21 cellular contexts compared by ENCODE assay signal in the genomic region with DNA sequence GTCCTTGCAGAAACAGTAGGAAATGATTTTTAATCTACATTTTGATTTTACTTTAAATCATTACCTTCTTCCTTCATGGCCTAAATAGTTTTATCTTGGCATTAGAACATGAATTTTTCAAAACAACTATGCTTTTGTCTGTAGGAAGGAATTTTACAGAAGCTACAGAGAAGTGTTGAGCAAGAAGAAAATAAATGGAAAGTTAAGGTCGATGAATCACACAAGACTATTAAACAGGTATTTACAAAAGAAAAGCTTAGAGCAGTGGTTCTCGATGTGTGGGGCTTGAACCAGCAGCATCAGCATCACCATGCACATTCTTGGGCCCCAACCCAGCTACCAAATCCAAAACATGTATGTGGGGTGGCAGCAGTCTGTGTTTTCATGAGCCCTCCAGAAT.
"Had no signal": no experiment of that assay in that cellular context is flagged by ENCODE, and none has a peak within 500 bp of the region (broad histone marks: within the 10 kb centered on the region; RNA-seq: fewer than 3 reads in every experiment).

No MANE protein-coding gene starts in this region.

- H3K4me3 Mint-ChIP-seq: activated CD4-positive, alpha-beta T cell treated with anti-CD3 and anti-CD28 coated beads, Interleukin-2, amount 10 ng/mL, durations not matched to agents 24 days and 14 days; activated CD8-positive, alpha-beta T cell treated with anti-CD3 and anti-CD28 coated beads for 36 hours; activated naive CD4-positive, alpha-beta T cell treated with anti-CD3 and anti-CD28 coated beads for 36 hours; activated naive CD8-positive, alpha-beta T cell treated with anti-CD3 and anti-CD28 coated beads, Interleukin-2, amount 50 U/mL, for 24 hours; endodermal cell; T-cell had no signal

- H3K4me1 Mint-ChIP-seq: activated naive CD8-positive, alpha-beta T cell treated with anti-CD3 and anti-CD28 coated beads, Interleukin-2, amount 50 U/mL, for 24 hours; endodermal cell; T-cell had no signal

- H3K27me3 ChIP-seq: ascending aorta, cardiac muscle cell, left lung, upper lobe of left lung had no signal

- H3K27ac Mint-ChIP-seq: activated CD4-positive, alpha-beta T cell treated with anti-CD3 and anti-CD28 coated beads, Interleukin-2, amount 10 ng/mL, durations not matched to agents 24 days and 14 days; activated CD8-positive, alpha-beta T cell treated with anti-CD3 and anti-CD28 coated beads for 36 hours; activated naive CD4-positive, alpha-beta T cell treated with anti-CD3 and anti-CD28 coated beads for 36 hours; activated naive CD8-positive, alpha-beta T cell treated with anti-CD3 and anti-CD28 coated beads, Interleukin-2, amount 50 U/mL, for 24 hours; activated T-helper 2 cell treated with anti-CD3 and anti-CD28 coated beads, Interferon-gamma antibody, Interleukin-2, Interleukin-4, amounts not matched to agents 10 μg/mL and 5 μg/mL and 100 μg/mL, durations not matched to agents 14 hours and 24 hours and 36 hours; endodermal cell; T-cell had no signal

- H3K4me1 ChIP-seq: ascending aorta, left lung, upper lobe of left lung had no signal

- ATAC-seq: activated CD8-positive, alpha-beta T cell treated with anti-CD3 and anti-CD28 coated beads for 36 hours; activated naive CD8-positive, alpha-beta T cell treated with anti-CD3 and anti-CD28 coated beads, Interleukin-2, amount 50 U/mL, for 24 hours; left lung; SK-N-SH treated with all-trans-retinoic acid at 6 μM for 48 hours; T-cell had no signal

- H3K27me3 Mint-ChIP-seq: activated CD4-positive, alpha-beta T cell treated with anti-CD3 and anti-CD28 coated beads, Interleukin-2, amount 10 ng/mL, durations not matched to agents 24 days and 14 days; activated CD8-positive, alpha-beta T cell treated with anti-CD3 and anti-CD28 coated beads for 36 hours; activated naive CD8-positive, alpha-beta T cell treated with anti-CD3 and anti-CD28 coated beads, Interleukin-2, amount 50 U/mL, for 24 hours; T-cell had no signal

- H3K4me3 ChIP-seq: ascending aorta, cardiac muscle cell, left lung, skin epidermis, thoracic aorta, upper lobe of left lung had no signal

- H3K27ac ChIP-seq: ascending aorta, epithelial cell of prostate, left lung, skin epidermis, thoracic aorta, upper lobe of left lung had no signal

- DNase-seq: activated CD4-positive, alpha-beta T cell treated with anti-CD3 and anti-CD28 coated beads, Interleukin-2, amount 10 ng/mL, durations not matched to agents 24 days and 14 days; activated CD4-positive, CD25-positive, alpha-beta regulatory T cell; activated CD8-positive, alpha-beta T cell treated with anti-CD3 and anti-CD28 coated beads for 36 hours; activated naive CD4-positive, alpha-beta T cell treated with anti-CD3 and anti-CD28 coated beads for 36 hours; activated naive CD8-positive, alpha-beta T cell treated with anti-CD3 and anti-CD28 coated beads, Interleukin-2, amount 50 U/mL, for 24 hours; activated T-cell treated with anti-CD3 and anti-CD28 coated beads, Interleukin-2, amount 50 U/mL, for 1 hour; endodermal cell; foreskin melanocyte; left lung; midbrain; stimulated activated CD4-positive, alpha-beta T cell treated with anti-CD3 and anti-CD28 coated beads, Interleukin-15, amount 100 ng/mL, for 24 hours; stimulated activated CD4-positive, alpha-beta T cell treated with anti-CD3 and anti-CD28 coated beads, Interleukin-2, amount 100 ng/mL, for 48 hours; T-cell; upper lobe of left lung had no signal

- H3K9me3 ChIP-seq: ascending aorta, left lung, thoracic aorta, upper lobe of left lung had no signal

- H3K9me3 Mint-ChIP-seq: activated CD4-positive, alpha-beta T cell treated with anti-CD3 and anti-CD28 coated beads, Interleukin-2, amount 10 ng/mL, durations not matched to agents 24 days and 14 days; activated CD8-positive, alpha-beta T cell treated with anti-CD3 and anti-CD28 coated beads for 36 hours; activated naive CD4-positive, alpha-beta T cell treated with anti-CD3 and anti-CD28 coated beads for 36 hours; activated naive CD8-positive, alpha-beta T cell treated with anti-CD3 and anti-CD28 coated beads, Interleukin-2, amount 50 U/mL, for 24 hours; activated T-helper 2 cell treated with anti-CD3 and anti-CD28 coated beads, Interferon-gamma antibody, Interleukin-2, Interleukin-4, amounts not matched to agents 10 μg/mL and 5 μg/mL and 100 μg/mL, durations not matched to agents 14 hours and 24 hours and 36 hours; endodermal cell; T-cell had no signal
